ENCODE assay signal across 15 cellular contexts in the genomic region with DNA sequence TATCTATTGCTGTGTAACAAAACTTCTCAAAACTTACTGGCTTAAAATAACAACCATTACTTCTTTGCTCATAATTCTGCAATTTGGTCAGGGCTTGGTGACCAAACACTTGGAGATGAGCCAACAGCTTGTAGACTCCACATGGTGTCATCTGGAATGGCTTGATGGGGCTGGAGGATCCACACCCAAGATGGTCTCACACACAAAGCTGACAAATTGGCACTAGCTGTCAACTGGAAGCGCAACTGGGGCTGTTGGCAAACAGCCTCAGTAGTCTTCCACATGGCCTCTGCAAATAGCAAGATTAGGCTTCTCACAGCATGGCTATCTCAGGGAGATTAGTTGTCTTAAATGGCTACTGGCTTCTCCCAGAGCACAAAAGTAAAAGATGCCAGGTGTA. TPM values are rescaled to one million over a fixed set of nuclear protein-coding genes. Genes with fewer than 3 reads are reported as not detected.
A peak's percentile ranks its signal among the peaks of the same experiment; 100 is the strongest.
DNase-seq lines count a peak whose midpoint lies in the region; TF ChIP-seq lines count a peak whose summit lies in the region.
"Had no signal": no experiment of that assay in that cellular context is flagged by ENCODE, and none has a peak within 500 bp of the region (broad histone marks: within the 10 kb centered on the region; RNA-seq: fewer than 3 reads in every experiment).

No MANE protein-coding gene starts in this region.

- TF ChIP-seq POLR2A in erythroblast (IDR thresholded peaks at IDR 0.05; ENCODE audit: low read length), result no peak

- DNase-seq in NCI-H2029 (lab: John Stamatoyannopoulos, UW) (peak; percentile 3), NCI-H2029 treated with DMSO at 0.1 percent for 48 hours (lab: John Stamatoyannopoulos, UW) (no peak), EH (ENCODE audit: low read depth) (peak; percentile 19), OCI-M1 (lab: John Stamatoyannopoulos, UW) (peak; percentile 34), erythroblast (lab: John Stamatoyannopoulos, UW) (peak; percentile 89 to 95), H4 (ENCODE audit: low spot score) (no peak), NCI-H2227 (lab: John Stamatoyannopoulos, UW; ENCODE audit: unreplicated experiment) (no peak), DMS114 treated with DMSO at 0.1 percent for 48 hours (lab: John Stamatoyannopoulos, UW; ENCODE audit: unreplicated experiment) (no peak)
- DNase-seq: 8988T, GDM1, HFFc6, NCI-H524, Peyer's patch, SIG-M5, T-helper 17 cell had no signal

RNA-seq across cellular contexts. Expression of a gene that starts 27.1 kb away (rescaled TPM):
- 10.3 and 12.4 TPM in 2 replicates for total RNA-seq in H4 (2014; rRNA removed; shearing (Covaris generic))

Comparison
In these comparisons a context has a peak if more than half of its experiments do, and no peak if none do; other contexts are left out.
1. DNase-seq: peak in NCI-H2029 (single experiment), EH (single experiment), OCI-M1 (single experiment) and erythroblast (2 of 2); none in NCI-H2029 treated with DMSO at 0.1 percent for 48 hours (single experiment), H4 (single experiment), NCI-H2227 (single experiment) and DMS114 treated with DMSO at 0.1 percent for 48 hours (single experiment).